ENCODE assay signal across 32 cellular contexts in genomic region chr1:7319196-7319595, GRCh38.
"Had no signal": no experiment of that assay in that cellular context is flagged by ENCODE, and none has a peak within 500 bp of the region (broad histone marks: within the 10 kb centered on the region; RNA-seq: fewer than 3 reads in every experiment).

No MANE protein-coding gene starts in this region.

- H3K4me1 Mint-ChIP-seq: activated CD4-positive, alpha-beta T cell treated with anti-CD3 and anti-CD28 coated beads for 36 hours; activated CD4-positive, alpha-beta T cell treated with anti-CD3 and anti-CD28 coated beads, Interleukin-2, amount 10 ng/mL, durations not matched to agents 24 days and 14 days; activated CD8-positive, alpha-beta memory T cell treated with anti-CD3 and anti-CD28 coated beads, Interleukin-2, amount 10 ng/mL, durations not matched to agents 7 days and 5 days; activated naive CD4-positive, alpha-beta T cell treated with anti-CD3 and anti-CD28 coated beads, Interleukin-2, amount 10 ng/mL, durations not matched to agents 7 days and 5 days; activated naive CD8-positive, alpha-beta T cell treated with anti-CD3 and anti-CD28 coated beads, Interleukin-2, amount 10 ng/mL, durations not matched to agents 7 days and 5 days; brain had no signal

- H3K27me3 Mint-ChIP-seq: activated CD4-positive, alpha-beta T cell treated with anti-CD3 and anti-CD28 coated beads, Interleukin-2, amount 10 ng/mL, durations not matched to agents 24 days and 14 days; dendritic cell treated with granulocyte-macrophage colony-stimulating factor and Interleukin-4, amounts not matched to agents 40 ng/mL and 50 ng/mL, for 4 days had no signal

- H3K4me3 ChIP-seq: ascending aorta, breast epithelium, cardiac muscle cell, coronary artery, dorsolateral prefrontal cortex, esophagus squamous epithelium, gastroesophageal sphincter, heart right ventricle had no signal

- H3K4me1 ChIP-seq: ascending aorta, breast epithelium, esophagus squamous epithelium, gastroesophageal sphincter, heart right ventricle had no signal

- H3K27ac Mint-ChIP-seq: activated CD4-positive, alpha-beta memory T cell treated with anti-CD3 and anti-CD28 coated beads for 36 hours; activated CD4-positive, alpha-beta T cell treated with anti-CD3 and anti-CD28 coated beads for 36 hours; activated CD4-positive, alpha-beta T cell treated with anti-CD3 and anti-CD28 coated beads, Interleukin-2, amount 10 ng/mL, durations not matched to agents 24 days and 14 days; activated CD8-positive, alpha-beta memory T cell treated with anti-CD3 and anti-CD28 coated beads, Interleukin-2, amount 10 ng/mL, durations not matched to agents 7 days and 5 days; activated naive CD4-positive, alpha-beta T cell treated with anti-CD3 and anti-CD28 coated beads, Interleukin-2, amount 10 ng/mL, durations not matched to agents 7 days and 5 days; activated naive CD4-positive, alpha-beta T cell treated with anti-CD3 and anti-CD28 coated beads, Interleukin-2, amount 50 U/mL, for 72 hours; activated naive CD8-positive, alpha-beta T cell treated with anti-CD3 and anti-CD28 coated beads, Interleukin-2, amount 10 ng/mL, durations not matched to agents 7 days and 5 days; activated T-cell treated with anti-CD3 and anti-CD28 coated beads, Interleukin-2, amount 50 U/mL, for 24 hours; activated T-cell treated with anti-CD3 and anti-CD28 coated beads, Interleukin-2, amount 50 U/mL, for 72 hours; brain; dendritic cell treated with granulocyte-macrophage colony-stimulating factor and Interleukin-4, amounts not matched to agents 40 ng/mL and 50 ng/mL, for 4 days; effector memory CD8-positive, alpha-beta T cell had no signal

- H3K9me3 ChIP-seq: ascending aorta, breast epithelium, esophagus squamous epithelium, gastroesophageal sphincter, heart right ventricle had no signal

- H3K36me3 Mint-ChIP-seq: activated CD4-positive, alpha-beta memory T cell treated with anti-CD3 and anti-CD28 coated beads for 36 hours; activated CD8-positive, alpha-beta memory T cell treated with anti-CD3 and anti-CD28 coated beads, Interleukin-2, amount 10 ng/mL, durations not matched to agents 7 days and 5 days; activated naive CD4-positive, alpha-beta T cell treated with anti-CD3 and anti-CD28 coated beads, Interleukin-2, amount 10 ng/mL, durations not matched to agents 7 days and 5 days; activated naive CD4-positive, alpha-beta T cell treated with anti-CD3 and anti-CD28 coated beads, Interleukin-2, amount 50 U/mL, for 72 hours; activated naive CD8-positive, alpha-beta T cell treated with anti-CD3 and anti-CD28 coated beads, Interleukin-2, amount 10 ng/mL, durations not matched to agents 7 days and 5 days; brain had no signal

- DNase-seq: activated CD4-positive, alpha-beta memory T cell treated with anti-CD3 and anti-CD28 coated beads for 36 hours; activated CD4-positive, alpha-beta T cell treated with anti-CD3 and anti-CD28 coated beads for 36 hours; activated CD4-positive, CD25-positive, alpha-beta regulatory T cell; activated CD4-positive, CD25-positive, alpha-beta regulatory T cell treated with anti-CD3 and anti-CD28 coated beads, Interleukin-2, amount 50 U/mL, for 72 hours; activated CD8-positive, alpha-beta memory T cell treated with anti-CD3 and anti-CD28 coated beads, Interleukin-2, amount 10 ng/mL, durations not matched to agents 7 days and 5 days; activated CD8-positive, alpha-beta memory T cell treated with anti-CD3 and anti-CD28 coated beads, Interleukin-2, amount 50 U/mL, for 48 hours; activated gamma-delta T cell; activated naive CD4-positive, alpha-beta T cell; activated naive CD4-positive, alpha-beta T cell treated with anti-CD3 and anti-CD28 coated beads, Interleukin-2, amount 10 ng/mL, durations not matched to agents 7 days and 5 days; activated naive CD8-positive, alpha-beta T cell treated with anti-CD3 and anti-CD28 coated beads, Interleukin-2, amount 10 ng/mL, durations not matched to agents 7 days and 5 days; activated T-cell treated with anti-CD3 and anti-CD28 coated beads for 4 hours; activated T-cell treated with anti-CD3 and anti-CD28 coated beads, Interleukin-2, amount 50 U/mL, for 24 hours; activated T-cell treated with anti-CD3 and anti-CD28 coated beads, Interleukin-2, amount 50 U/mL, for 72 hours; central memory CD4-positive, alpha-beta T cell; cerebellar nuclear complex; dorsolateral prefrontal cortex; effector CD4-positive, alpha-beta T cell; effector memory CD8-positive, alpha-beta T cell; erythroblast; esophagus squamous epithelium; foreskin melanocyte; heart right ventricle; T-helper 2 cell had no signal

- H3K36me3 ChIP-seq: ascending aorta, breast epithelium, cardiac muscle cell, esophagus squamous epithelium, gastroesophageal sphincter, heart right ventricle had no signal

- H3K27me3 ChIP-seq: ascending aorta, breast epithelium, cardiac muscle cell, dorsolateral prefrontal cortex, gastroesophageal sphincter, heart right ventricle had no signal

- H3K4me3 Mint-ChIP-seq: activated CD4-positive, alpha-beta memory T cell treated with anti-CD3 and anti-CD28 coated beads for 36 hours; activated CD4-positive, alpha-beta T cell treated with anti-CD3 and anti-CD28 coated beads for 36 hours; activated CD4-positive, alpha-beta T cell treated with anti-CD3 and anti-CD28 coated beads, Interleukin-2, amount 10 ng/mL, durations not matched to agents 24 days and 14 days; activated CD8-positive, alpha-beta memory T cell treated with anti-CD3 and anti-CD28 coated beads, Interleukin-2, amount 10 ng/mL, durations not matched to agents 7 days and 5 days; activated naive CD4-positive, alpha-beta T cell treated with anti-CD3 and anti-CD28 coated beads, Interleukin-2, amount 10 ng/mL, durations not matched to agents 7 days and 5 days; activated naive CD8-positive, alpha-beta T cell treated with anti-CD3 and anti-CD28 coated beads, Interleukin-2, amount 10 ng/mL, durations not matched to agents 7 days and 5 days; activated T-cell treated with anti-CD3 and anti-CD28 coated beads, Interleukin-2, amount 50 U/mL, for 24 hours; activated T-cell treated with anti-CD3 and anti-CD28 coated beads, Interleukin-2, amount 50 U/mL, for 72 hours; brain; dendritic cell treated with granulocyte-macrophage colony-stimulating factor and Interleukin-4, amounts not matched to agents 40 ng/mL and 50 ng/mL, for 4 days; effector memory CD8-positive, alpha-beta T cell had no signal

- H3K27ac ChIP-seq: ascending aorta, breast epithelium, cardiac muscle cell, coronary artery, dorsolateral prefrontal cortex, esophagus squamous epithelium, gastroesophageal sphincter, heart right ventricle had no signal

- ATAC-seq: activated CD4-positive, alpha-beta T cell treated with anti-CD3 and anti-CD28 coated beads for 36 hours; activated CD8-positive, alpha-beta memory T cell treated with anti-CD3 and anti-CD28 coated beads, Interleukin-2, amount 10 ng/mL, durations not matched to agents 7 days and 5 days; activated naive CD4-positive, alpha-beta T cell treated with anti-CD3 and anti-CD28 coated beads, Interleukin-2, amount 50 U/mL, for 72 hours; activated T-cell treated with anti-CD3 and anti-CD28 coated beads, Interleukin-2, amount 50 U/mL, for 72 hours; effector memory CD8-positive, alpha-beta T cell; gastroesophageal sphincter; heart right ventricle had no signal

- H3K9me3 Mint-ChIP-seq: activated CD4-positive, alpha-beta memory T cell treated with anti-CD3 and anti-CD28 coated beads for 36 hours; activated CD4-positive, alpha-beta T cell treated with anti-CD3 and anti-CD28 coated beads, Interleukin-2, amount 10 ng/mL, durations not matched to agents 24 days and 14 days; activated naive CD4-positive, alpha-beta T cell treated with anti-CD3 and anti-CD28 coated beads, Interleukin-2, amount 10 ng/mL, durations not matched to agents 7 days and 5 days; activated naive CD4-positive, alpha-beta T cell treated with anti-CD3 and anti-CD28 coated beads, Interleukin-2, amount 50 U/mL, for 72 hours; activated naive CD8-positive, alpha-beta T cell treated with anti-CD3 and anti-CD28 coated beads, Interleukin-2, amount 10 ng/mL, durations not matched to agents 7 days and 5 days; activated T-cell treated with anti-CD3 and anti-CD28 coated beads, Interleukin-2, amount 50 U/mL, for 24 hours; activated T-cell treated with anti-CD3 and anti-CD28 coated beads, Interleukin-2, amount 50 U/mL, for 72 hours; brain; dendritic cell treated with granulocyte-macrophage colony-stimulating factor and Interleukin-4, amounts not matched to agents 40 ng/mL and 50 ng/mL, for 4 days; effector memory CD8-positive, alpha-beta T cell had no signal
